ENCODE assay signal across 18 cellular contexts in the genomic region with DNA sequence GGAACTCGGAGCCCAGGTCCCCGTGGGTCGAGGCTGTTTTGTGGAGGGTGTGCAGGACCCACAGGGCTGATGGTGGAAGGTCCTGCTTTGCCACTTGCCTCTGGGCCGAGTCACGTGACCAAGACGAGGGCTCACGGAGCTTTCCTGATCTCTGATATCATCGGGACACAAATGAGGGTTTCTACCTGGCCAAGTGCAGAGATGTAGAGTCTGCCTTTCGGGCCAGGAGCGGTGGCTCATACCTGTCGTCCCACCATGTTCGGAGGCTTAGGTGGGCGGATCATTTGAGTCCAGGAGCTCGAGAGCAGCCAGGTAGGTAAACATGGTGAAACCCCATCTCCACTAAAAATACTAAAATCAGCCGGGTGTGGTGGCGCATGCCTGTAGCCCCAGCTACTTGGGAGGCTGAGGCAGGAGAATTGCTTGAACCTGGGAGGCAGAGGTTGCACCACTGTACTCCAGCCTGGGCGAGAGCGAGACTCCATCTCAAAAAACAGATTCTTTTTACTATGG. TPM values are rescaled to one million over a fixed set of nuclear protein-coding genes. Genes with fewer than 3 reads are reported as not detected.
DNase-seq lines count a peak whose midpoint lies in the region; ATAC-seq and TF ChIP-seq lines count a peak whose summit lies in the region.
"Had no signal": no experiment of that assay in that cellular context is flagged by ENCODE, and none has a peak within 500 bp of the region (broad histone marks: within the 10 kb centered on the region; RNA-seq: fewer than 3 reads in every experiment).

No MANE protein-coding gene starts in this region.

- POLR2A ChIA-PET in A673 (lab: Charles Lee; ENCODE audit: low non-redundant PET) = no interaction called here
- POLR2A ChIA-PET in HEK293T (lab: Yijun Ruan, JAX) = no interaction called here

- no peaks in the 10 kb centered on the region for H3K9me3 ChIP-seq in A673 (ENCODE audit: low read depth, low read length, poor library complexity, severe bottlenecking)
- H3K9me3 ChIP-seq: body of pancreas had no signal

- H3K36me3 Mint-ChIP-seq in IgD-negative memory B cell = peaks cover 10% of the 10 kb centered on the region
- peaks cover 65 to 77% of the 10 kb centered on the region in 2 donors for H3K36me3 Mint-ChIP-seq in stimulated activated naive B cell treated with anti-CD40 and anti-IgM and Interleukin-4, amounts not matched to agents 10 μg/mL and 1 μg/mL and 100 μg/mL, for 72 hours

- DNase-seq in Right ventricle myocardium superior (peak; percentile 33), cardiac septum (ENCODE audit: low spot score) (no peak), islet precursor cell (peak; percentile 52), A673 (ENCODE audit: low spot score) (no peak), HEK293T (ENCODE audit: extremely low spot score) (no peak)
- DNase-seq in stimulated activated naive B cell treated with anti-CD40 and anti-IgM and Interleukin-4, amounts not matched to agents 10 μg/mL and 1 μg/mL and 100 μg/mL, for 72 hours = no peak
- DNase-seq: activated CD4-positive, alpha-beta memory T cell treated with anti-CD3 and anti-CD28 coated beads for 36 hours; activated gamma-delta T cell; body of pancreas; DMS153; foreskin melanocyte; mesendoderm; MM.1S; NCI-H82; small intestine had no signal

- no peaks in the 10 kb centered on the region for H3K27me3 ChIP-seq in A673 (replicated peaks; ENCODE audit: insufficient read depth, low read depth, low read length, poor library complexity)
- H3K27me3 ChIP-seq: body of pancreas had no signal

- no peak overlapping the region for H3K4me3 ChIP-seq in A673 (ENCODE audit: low read depth, low read length, poor library complexity, severe bottlenecking)
- H3K4me3 ChIP-seq: body of pancreas had no signal

- intact Hi-C loops in Right ventricle myocardium superior (cut with DNase I) (no loop called here), cardiac septum (cut with DNase I) (no loop called here), A673 (cut with micrococcal nuclease; ENCODE audit: unreplicated experiment) (loop anchor here (10.0 kb wide), 1 partner anchor 140 kb away; no protein-coding TSS in a partner anchor)

- H3K4me3 Mint-ChIP-seq in IgD-negative memory B cell = peak overlapping the region in 1 of 4 donors; percentile 72
- peak overlapping the region; percentile 23 to 36 for H3K4me3 Mint-ChIP-seq in stimulated activated naive B cell treated with anti-CD40 and anti-IgM and Interleukin-4, amounts not matched to agents 10 μg/mL and 1 μg/mL and 100 μg/mL, for 72 hours
- H3K4me3 Mint-ChIP-seq: activated CD4-positive, alpha-beta memory T cell treated with anti-CD3 and anti-CD28 coated beads for 36 hours had no signal

- peaks cover 5% of the 10 kb centered on the region for H3K4me1 ChIP-seq in A673 (ENCODE audit: insufficient read depth, low read length, poor library complexity, severe bottlenecking)

- peak overlapping the region; percentile 71 to 97 (median 90) for H3K27ac Mint-ChIP-seq in IgD-negative memory B cell
- H3K27ac Mint-ChIP-seq in stimulated activated naive B cell treated with anti-CD40 and anti-IgM and Interleukin-4, amounts not matched to agents 10 μg/mL and 1 μg/mL and 100 μg/mL, for 72 hours = peak overlapping the region; percentile 77
- H3K27ac Mint-ChIP-seq: activated CD4-positive, alpha-beta memory T cell treated with anti-CD3 and anti-CD28 coated beads for 36 hours had no signal

- peaks cover 64% of the 10 kb centered on the region for H3K36me3 ChIP-seq in A673 (ENCODE audit: insufficient read depth, low read length, poor library complexity, severe bottlenecking)

- ATAC-seq in Right ventricle myocardium superior (ENCODE audit: poor library complexity) (peak; percentile 3), GM21381 (IDR thresholded peaks at IDR 0.05; ENCODE audit: unreplicated experiment) (no peak)
- no peak for ATAC-seq in stimulated activated naive B cell treated with anti-CD40 and anti-IgM and Interleukin-4, amounts not matched to agents 10 μg/mL and 1 μg/mL and 100 μg/mL, for 72 hours (replicated peaks)
- ATAC-seq: body of pancreas had no signal

- CTCF ChIA-PET in A673 (lab: Charles Lee) = no interaction called here
- CTCF ChIA-PET in HEK293T (lab: Yijun Ruan, JAX) = no interaction called here

- no TSS peak for BruUV-seq in A673 (replicated peaks; lab: Mats Ljungman, UMichigan)

- H3K27me3 Mint-ChIP-seq in IgD-negative memory B cell = no peaks in the 10 kb centered on the region
- no peaks in the 10 kb centered on the region for H3K27me3 Mint-ChIP-seq in stimulated activated naive B cell treated with anti-CD40 and anti-IgM and Interleukin-4, amounts not matched to agents 10 μg/mL and 1 μg/mL and 100 μg/mL, for 72 hours
- H3K27me3 Mint-ChIP-seq: activated CD4-positive, alpha-beta memory T cell treated with anti-CD3 and anti-CD28 coated beads for 36 hours had no signal

- peaks cover 7 to 13% (median 8%) of the 10 kb centered on the region in 3 donors for H3K4me1 Mint-ChIP-seq in IgD-negative memory B cell
- peaks cover 32 to 49% of the 10 kb centered on the region in 2 donors for H3K4me1 Mint-ChIP-seq in stimulated activated naive B cell treated with anti-CD40 and anti-IgM and Interleukin-4, amounts not matched to agents 10 μg/mL and 1 μg/mL and 100 μg/mL, for 72 hours

- H3K27ac ChIP-seq in A673 (ENCODE audit: low read depth, low read length, poor library complexity, severe bottlenecking) = no peak overlapping the region
- H3K27ac ChIP-seq: body of pancreas had no signal

- no peak for TF ChIP-seq CTCF in A673 (conservative IDR thresholded peaks at IDR 0.05; ENCODE audit: low read depth, low read length)

- H3K9me3 Mint-ChIP-seq in IgD-negative memory B cell = no peaks in the 10 kb centered on the region
- peaks cover 0 to 2% of the 10 kb centered on the region in 2 donors for H3K9me3 Mint-ChIP-seq in stimulated activated naive B cell treated with anti-CD40 and anti-IgM and Interleukin-4, amounts not matched to agents 10 μg/mL and 1 μg/mL and 100 μg/mL, for 72 hours
- H3K9me3 Mint-ChIP-seq: activated CD4-positive, alpha-beta memory T cell treated with anti-CD3 and anti-CD28 coated beads for 36 hours had no signal

TF ChIP-seq in HEK293T, 16 proteins besides CTCF, POLR2A, EP300 and RAD21:
- TF ChIP-seq ELF4 (IDR thresholded peaks at IDR 0.05) = no peak
- no peak for TF ChIP-seq SUZ12 (IDR thresholded peaks at IDR 0.05)
- no peak for TF ChIP-seq SP1 (IDR thresholded peaks at IDR 0.05)
- no peak for TF ChIP-seq ZNF384 (IDR thresholded peaks at IDR 0.05)
- TF ChIP-seq FOXM1 (IDR thresholded peaks at IDR 0.05; ENCODE audit: borderline replicate concordance) = no peak
- no peak for TF ChIP-seq NFRKB (IDR thresholded peaks at IDR 0.05)
- TF ChIP-seq L3MBTL2 (conservative IDR thresholded peaks at IDR 0.05) = no peak
- no peak for TF ChIP-seq FOXA1 (IDR thresholded peaks at IDR 0.05)
- TF ChIP-seq CTBP1 (IDR thresholded peaks at IDR 0.05; ENCODE audit: borderline replicate concordance) = no peak
- no peak for TF ChIP-seq TARDBP (IDR thresholded peaks at IDR 0.05)
- TF ChIP-seq BHLHE40 (IDR thresholded peaks at IDR 0.05; ENCODE audit: borderline replicate concordance) = no peak
- TF ChIP-seq HDGF (IDR thresholded peaks at IDR 0.05; ENCODE audit: borderline replicate concordance) = no peak
- no peak for TF ChIP-seq ARNT (IDR thresholded peaks at IDR 0.05)
TF ChIP-seq in HEK293T: peak in this region for 0.

RNA-seq across cellular contexts. Expression of a gene that starts 7.1 kb away (rescaled TPM):
- 141 TPM for total RNA-seq in Right ventricle myocardium superior
- 147 TPM for total RNA-seq in cardiac septum
- polyA plus RNA-seq in IgD-negative memory B cell = 881 TPM
- 423 and 432 TPM in 2 replicates for total RNA-seq in A673 (2021)

RNA-seq across cellular contexts. Expression of a gene that starts 48.2 kb away (rescaled TPM):
- 6.4 TPM for total RNA-seq in Right ventricle myocardium superior
- total RNA-seq in cardiac septum = 7.6 TPM
- polyA plus RNA-seq in IgD-negative memory B cell = 0.66 TPM
- total RNA-seq in A673 (2021) = 0.49 and 0.52 TPM in 2 replicates
- total RNA-seq: HT1080 had no signal

Comparison
In these comparisons a context has a peak if more than half of its experiments do, and no peak if none do; other contexts are left out.
1. DNase-seq: peak in Right ventricle myocardium superior (single experiment) and islet precursor cell (single experiment); none in cardiac septum (single experiment), stimulated activated naive B cell treated with anti-CD40 and anti-IgM and Interleukin-4, amounts not matched to agents 10 μg/mL and 1 μg/mL and 100 μg/mL, for 72 hours (single experiment), A673 (single experiment) and HEK293T (single experiment).